Comparison of ENCODE assay signal across 1 cellular context in the genomic region with DNA sequence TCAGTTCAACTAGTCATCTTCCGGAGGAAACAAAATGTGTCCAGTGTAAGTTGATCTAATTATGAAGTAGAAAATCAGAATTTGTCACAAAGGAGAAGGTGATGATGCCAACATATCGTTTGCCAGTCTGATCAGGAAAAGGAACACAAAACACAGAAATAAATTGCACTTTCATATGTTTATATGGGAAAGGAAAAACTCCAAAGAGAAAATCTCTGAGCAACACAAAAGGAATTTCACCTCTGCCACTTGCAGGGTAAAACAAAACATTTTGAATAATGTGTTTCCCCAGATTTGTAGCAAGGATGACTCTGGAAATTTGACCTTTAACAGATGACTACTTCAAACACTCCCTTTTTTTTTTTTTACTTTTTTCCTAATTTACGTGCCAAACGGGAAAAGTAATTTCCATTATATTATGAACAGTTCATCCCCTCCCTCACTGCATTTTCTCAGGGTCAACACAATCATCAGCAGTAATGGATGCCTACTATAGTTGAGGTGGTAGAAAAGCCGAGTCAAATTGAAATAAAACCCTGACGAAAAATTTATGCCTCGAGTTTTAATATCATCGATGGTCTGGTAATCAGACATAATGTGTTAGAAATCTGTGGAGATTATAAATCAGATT.
A peak's percentile ranks its signal among the peaks of the same experiment; 100 is the strongest.
TF ChIP-seq lines count a peak whose summit lies in the region.

No MANE protein-coding gene starts in this region.

TF ChIP-seq in SK-N-SH, 30 proteins besides CTCF, POLR2A, EP300 and RAD21 (continued from another document):
- no peak for TF ChIP-seq POLR2AphosphoS5 (IDR thresholded peaks at IDR 0.05; ENCODE audit: low read depth, low read length)
- TF ChIP-seq TCF12 (IDR thresholded peaks at IDR 0.05) = peak; percentile 67
- no peak for TF ChIP-seq SIN3A (IDR thresholded peaks at IDR 0.05; ENCODE audit: borderline replicate concordance, low read depth, low read length)
